Comparison of ENCODE assay signal across 37 cellular contexts in the genomic region with DNA sequence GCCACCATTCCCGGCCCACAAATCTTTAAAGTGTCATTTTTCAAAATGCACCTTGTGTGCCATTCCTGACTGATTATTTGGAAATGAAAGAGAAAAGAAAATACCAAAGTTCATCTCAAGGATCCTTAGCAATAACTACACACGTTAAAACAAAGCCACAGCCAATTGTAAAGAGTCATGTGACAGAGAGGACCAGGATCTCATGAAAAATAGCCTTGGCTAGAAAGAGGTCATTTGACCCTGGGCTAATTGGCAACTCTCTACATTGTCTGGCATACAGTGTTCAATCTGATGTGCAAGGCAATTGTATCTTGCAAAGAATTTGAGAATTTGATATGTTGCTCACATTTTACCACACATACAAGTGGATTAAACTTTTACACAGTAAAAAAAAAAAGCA. TPM values are rescaled to one million over a fixed set of nuclear protein-coding genes. Genes with fewer than 3 reads are reported as not detected.
"Had no signal": no experiment of that assay in that cellular context is flagged by ENCODE, and none has a peak within 500 bp of the region (broad histone marks: within the 10 kb centered on the region; RNA-seq: fewer than 3 reads in every experiment).

No MANE protein-coding gene starts in this region.

- H3K27me3 ChIP-seq: ascending aorta, colonic mucosa, foreskin keratinocyte had no signal

- H3K36me3 Mint-ChIP-seq: activated naive CD4-positive, alpha-beta T cell treated with anti-CD3 and anti-CD28 coated beads, Interleukin-2, amount 50 U/mL, for 24 hours; activated naive CD8-positive, alpha-beta T cell treated with anti-CD3 and anti-CD28 coated beads for 36 hours; brain had no signal

- H3K9me3 Mint-ChIP-seq: activated B cell treated with CpG ODN at 0.5 μM for 24 hours; activated CD4-positive, alpha-beta memory T cell treated with anti-CD3 and anti-CD28 coated beads for 36 hours; activated naive CD4-positive, alpha-beta T cell treated with anti-CD3 and anti-CD28 coated beads for 36 hours; activated naive CD4-positive, alpha-beta T cell treated with anti-CD3 and anti-CD28 coated beads, Interleukin-2, amount 50 U/mL, for 24 hours; activated naive CD8-positive, alpha-beta T cell treated with anti-CD3 and anti-CD28 coated beads for 36 hours; activated T-helper 1 cell treated with anti-CD3 and anti-CD28 coated beads, Interleukin-12 subunit alpha, Interleukin-12 subunit beta, Interleukin-2, Interleukin-4 antibody, amounts not matched to agents 30 ng/mL and 10 ng/mL and 1 ng/mL, durations not matched to agents 14 hours and 24 hours and 36 hours; activated T-helper 2 cell treated with anti-CD3 and anti-CD28 coated beads, Interferon-gamma antibody, Interleukin-2, Interleukin-4, amounts not matched to agents 10 μg/mL and 5 μg/mL and 100 μg/mL, durations not matched to agents 14 hours and 24 hours and 36 hours; T-helper 2 cell treated with Interferon-gamma antibody and Interleukin-4, amounts not matched to agents 5 μg/mL and 100 μg/mL, for 36 hours had no signal

- H3K9me3 ChIP-seq: ascending aorta, breast epithelium, colonic mucosa, esophagus muscularis mucosa, gastroesophageal sphincter, heart right ventricle had no signal

- H3K36me3 ChIP-seq: ascending aorta, breast epithelium, cardiac muscle cell, colonic mucosa, esophagus muscularis mucosa, gastroesophageal sphincter, heart right ventricle, WERI-Rb-1 had no signal

- ATAC-seq: activated CD4-positive, CD25-positive, alpha-beta regulatory T cell treated with anti-CD3 and anti-CD28 coated beads, Interleukin-2, amount 50 U/mL, for 24 hours; activated CD8-positive, alpha-beta memory T cell treated with anti-CD3 and anti-CD28 coated beads, Interleukin-2, amount 10 ng/mL, durations not matched to agents 7 days and 5 days; activated CD8-positive, alpha-beta T cell treated with anti-CD3 and anti-CD28 coated beads, Interleukin-2, amount 10 ng/mL, durations not matched to agents 7 days and 5 days; foreskin keratinocyte; gastroesophageal sphincter; heart right ventricle; T-helper 17 cell had no signal

- FAIRE-seq: endometrium had no signal

- H3K27ac ChIP-seq: ascending aorta, breast epithelium, cardiac muscle cell, colonic mucosa, esophagus muscularis mucosa, gastroesophageal sphincter, heart right ventricle, WERI-Rb-1 had no signal

- H3K4me3 ChIP-seq: ascending aorta, breast epithelium, cardiac muscle cell, colonic mucosa, esophagus muscularis mucosa, gastroesophageal sphincter, heart right ventricle had no signal

- DNase-seq: activated B cell treated with CpG ODN at 0.5 μM for 24 hours; activated CD4-positive, alpha-beta memory T cell treated with anti-CD3 and anti-CD28 coated beads for 36 hours; activated CD4-positive, alpha-beta T cell treated with anti-CD3 and anti-CD28 coated beads for 48 hours; activated CD4-positive, alpha-beta T cell treated with anti-CD3 and anti-CD28 coated beads, Interleukin-2, amount 50 U/mL, for 1 hour; activated CD8-positive, alpha-beta memory T cell treated with anti-CD3 and anti-CD28 coated beads, Interleukin-2, amount 10 ng/mL, durations not matched to agents 7 days and 5 days; activated CD8-positive, alpha-beta memory T cell treated with anti-CD3 and anti-CD28 coated beads, Interleukin-2, amount 50 U/mL, for 4 hours; activated CD8-positive, alpha-beta T cell treated with anti-CD3 and anti-CD28 coated beads, Interleukin-2, amount 10 ng/mL, durations not matched to agents 7 days and 5 days; activated effector memory CD4-positive, alpha-beta T cell treated with anti-CD3 and anti-CD28 coated beads, Interleukin-2, amount 50 U/mL, for 16 hours; activated naive CD4-positive, alpha-beta T cell treated with anti-CD3 and anti-CD28 coated beads for 36 hours; activated naive CD8-positive, alpha-beta T cell treated with anti-CD3 and anti-CD28 coated beads for 36 hours; activated T-cell treated with anti-CD3 and anti-CD28 coated beads, Interleukin-2, amount 50 U/mL, for 1 hour; activated T-cell treated with anti-CD3 and anti-CD28 coated beads, Interleukin-2, amount 50 U/mL, for 48 hours; central memory CD4-positive, alpha-beta T cell; cerebellar nuclear complex; colonic mucosa; effector CD8-positive, alpha-beta T cell; erythroblast; foreskin keratinocyte; heart right ventricle; T-helper 1 cell; T-helper 17 cell; T1000; WERI-Rb-1 had no signal

- H3K4me1 ChIP-seq: ascending aorta, breast epithelium, colonic mucosa had no signal

- H3K4me3 Mint-ChIP-seq: activated B cell treated with CpG ODN at 0.5 μM for 24 hours; activated CD4-positive, alpha-beta memory T cell treated with anti-CD3 and anti-CD28 coated beads for 36 hours; activated CD8-positive, alpha-beta memory T cell treated with anti-CD3 and anti-CD28 coated beads, Interleukin-2, amount 10 ng/mL, durations not matched to agents 7 days and 5 days; activated CD8-positive, alpha-beta T cell treated with anti-CD3 and anti-CD28 coated beads, Interleukin-2, amount 10 ng/mL, durations not matched to agents 7 days and 5 days; activated naive CD4-positive, alpha-beta T cell treated with anti-CD3 and anti-CD28 coated beads for 36 hours; activated naive CD4-positive, alpha-beta T cell treated with anti-CD3 and anti-CD28 coated beads, Interleukin-2, amount 50 U/mL, for 24 hours; activated naive CD8-positive, alpha-beta T cell treated with anti-CD3 and anti-CD28 coated beads for 36 hours; activated T-helper 1 cell treated with anti-CD3 and anti-CD28 coated beads, Interleukin-12 subunit alpha, Interleukin-12 subunit beta, Interleukin-2, Interleukin-4 antibody, amounts not matched to agents 30 ng/mL and 10 ng/mL and 1 ng/mL, durations not matched to agents 14 hours and 24 hours and 36 hours; brain; T-helper 17 cell; T-helper 2 cell treated with Interferon-gamma antibody and Interleukin-4, amounts not matched to agents 5 μg/mL and 100 μg/mL, for 36 hours had no signal

- H3K27ac Mint-ChIP-seq: activated B cell treated with CpG ODN at 0.5 μM for 24 hours; activated CD4-positive, alpha-beta memory T cell treated with anti-CD3 and anti-CD28 coated beads for 36 hours; activated CD8-positive, alpha-beta memory T cell treated with anti-CD3 and anti-CD28 coated beads, Interleukin-2, amount 10 ng/mL, durations not matched to agents 7 days and 5 days; activated CD8-positive, alpha-beta T cell treated with anti-CD3 and anti-CD28 coated beads, Interleukin-2, amount 10 ng/mL, durations not matched to agents 7 days and 5 days; activated naive CD4-positive, alpha-beta T cell treated with anti-CD3 and anti-CD28 coated beads for 36 hours; activated naive CD4-positive, alpha-beta T cell treated with anti-CD3 and anti-CD28 coated beads, Interleukin-2, amount 50 U/mL, for 24 hours; activated naive CD8-positive, alpha-beta T cell treated with anti-CD3 and anti-CD28 coated beads for 36 hours; activated T-helper 1 cell treated with anti-CD3 and anti-CD28 coated beads, Interleukin-12 subunit alpha, Interleukin-12 subunit beta, Interleukin-2, Interleukin-4 antibody, amounts not matched to agents 30 ng/mL and 10 ng/mL and 1 ng/mL, durations not matched to agents 14 hours and 24 hours and 36 hours; activated T-helper 2 cell treated with anti-CD3 and anti-CD28 coated beads, Interferon-gamma antibody, Interleukin-2, Interleukin-4, amounts not matched to agents 10 μg/mL and 5 μg/mL and 100 μg/mL, durations not matched to agents 14 hours and 24 hours and 36 hours; brain; T-helper 17 cell; T-helper 2 cell treated with Interferon-gamma antibody and Interleukin-4, amounts not matched to agents 5 μg/mL and 100 μg/mL, for 36 hours had no signal

RNA-seq across cellular contexts. Expression of a gene that starts 31.6 kb away (rescaled TPM):
- total RNA-seq: ascending aorta, breast epithelium, cardiac muscle cell, dermis microvascular lymphatic vessel endothelial cell, esophagus muscularis mucosa, gastroesophageal sphincter, glomerular endothelial cell had no signal
